Comparison of ENCODE assay signal across 25 cellular contexts in the genomic region with DNA sequence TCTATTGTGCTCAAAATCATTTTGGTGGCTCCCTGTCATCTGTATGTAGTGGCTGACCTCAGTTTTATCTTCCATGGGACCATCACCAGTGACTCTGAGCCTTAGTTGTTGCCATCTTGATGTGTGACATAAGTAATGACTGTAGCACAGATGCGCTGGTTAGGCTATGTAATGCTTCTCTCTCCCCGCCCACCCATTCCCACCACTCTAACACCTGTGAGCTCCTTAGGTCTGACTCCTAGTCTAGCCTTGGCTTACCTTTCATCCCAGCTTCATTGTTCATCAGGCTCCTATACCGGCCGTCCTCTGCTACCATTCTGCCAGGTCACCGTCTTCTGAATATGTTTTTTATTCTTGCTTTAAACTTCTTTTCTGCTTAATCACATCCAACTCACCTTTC. TPM values are rescaled to one million over a fixed set of nuclear protein-coding genes. Genes with fewer than 3 reads are reported as not detected.
A peak's percentile ranks its signal among the peaks of the same experiment; 100 is the strongest.
DNase-seq lines count a peak whose midpoint lies in the region; ATAC-seq, FAIRE-seq and TF ChIP-seq lines count a peak whose summit lies in the region.
"Had no signal": no experiment of that assay in that cellular context is flagged by ENCODE, and none has a peak within 500 bp of the region (broad histone marks: within the 10 kb centered on the region; RNA-seq: fewer than 3 reads in every experiment).

No MANE protein-coding gene starts in this region.

- no peaks in the 10 kb centered on the region for H3K36me3 Mint-ChIP-seq in WTC11
- H3K36me3 Mint-ChIP-seq: natural killer cell treated with Interleukin-12 subunit alpha and Interleukin-12 subunit beta and Interleukin-15 and Interleukin-18, amount 100 ng/mL, for 72 hours had no signal

- no peak overlapping the region for H2AFZ ChIP-seq in trophoblast cell (ENCODE audit: insufficient read depth, low read length, poor library complexity)

- ATAC-seq in WTC11 = peak; percentile 49
- ATAC-seq in GM21786 (IDR thresholded peaks at IDR 0.05; ENCODE audit: unreplicated experiment) = no peak
- ATAC-seq: activated naive CD8-positive, alpha-beta T cell treated with anti-CD3 and anti-CD28 coated beads, Interleukin-2, amount 50 U/mL, for 24 hours; gastroesophageal sphincter; natural killer cell treated with Interleukin-12 subunit alpha and Interleukin-12 subunit beta and Interleukin-15 and Interleukin-18, amount 100 ng/mL, for 72 hours had no signal

- no peak overlapping the region for H4K91ac ChIP-seq in trophoblast cell (ENCODE audit: low read depth, low read length)

- H3K4me1 Mint-ChIP-seq in WTC11 = peaks cover 49% of the 10 kb centered on the region

- H3K9me3 ChIP-seq in trophoblast cell (ENCODE audit: insufficient read depth, low read depth, low read length) = no peaks in the 10 kb centered on the region
- H3K9me3 ChIP-seq in tibial nerve = no peaks in the 10 kb centered on the region
- H3K9me3 ChIP-seq: gastroesophageal sphincter, upper lobe of right lung had no signal

- POLR2A ChIA-PET in WTC11 (lab: Charles Lee) = no interaction called here

- no peak overlapping the region for H3K18ac ChIP-seq in trophoblast cell (ENCODE audit: low read length)

- peaks cover 5 to 12% of the 10 kb centered on the region in 2 experiments for H3K4me1 ChIP-seq in trophoblast cell (ENCODE audit: control insufficient read depth in 1 of 2, insufficient read depth in 2 of 2, low read length in 2 of 2)
- H3K4me1 ChIP-seq in tibial nerve = peaks cover 0 to 26% (median 13%) of the 10 kb centered on the region in 4 donors

- no peak overlapping the region for H2BK120ac ChIP-seq in trophoblast cell (ENCODE audit: insufficient read depth, low read length, poor library complexity)

- H3K4me3 Mint-ChIP-seq in WTC11 = no peak overlapping the region
- H3K4me3 Mint-ChIP-seq: activated naive CD8-positive, alpha-beta T cell treated with anti-CD3 and anti-CD28 coated beads, Interleukin-2, amount 50 U/mL, for 24 hours; natural killer cell treated with Interleukin-12 subunit alpha and Interleukin-12 subunit beta and Interleukin-15 and Interleukin-18, amount 100 ng/mL, for 72 hours; stimulated activated naive CD8-positive, alpha-beta T cell treated with anti-CD3 and anti-CD28 coated beads, Interleukin-15, Interleukin-2, amounts not matched to agents 100 ng/mL and 50 ng/mL, for 24 hours had no signal

- TF ChIP-seq CTCF in WTC11 (IDR thresholded peaks at IDR 0.05) (no peak), fibroblast of pulmonary artery (IDR thresholded peaks at IDR 0.05; ENCODE audit: low read length, missing control alignments) (no peak), tibial nerve (IDR thresholded peaks at IDR 0.05) (no peak)

- DNase-seq in HTR-8/SVneo (ENCODE audit: insufficient read length, low spot score) (no peak), WTC11 (ENCODE audit: low spot score) (no peak), fibroblast of pulmonary artery (ENCODE audit: low read depth) (peak; percentile 19), trophoblast cell (no peak), GM12891 (ENCODE audit: insufficient read length, low spot score) (no peak), tibial nerve (ENCODE audit: low spot score in 2 of 2) (no peak)
- no peak for DNase-seq in stimulated activated naive CD4-positive, alpha-beta T cell treated with Interleukin-2 at 50 U/mL for 16 hours (lab: John Stamatoyannopoulos, UW)
- DNase-seq: activated CD4-positive, alpha-beta T cell treated with anti-CD3 and anti-CD28 coated beads, Interleukin-2, amount 50 U/mL, for 1 hour; activated CD8-positive, alpha-beta memory T cell treated with anti-CD3 and anti-CD28 coated beads, Interleukin-2, amount 50 U/mL, for 4 hours; activated effector memory CD4-positive, alpha-beta T cell treated with anti-CD3 and anti-CD28 coated beads, Interleukin-2, amount 50 U/mL, for 16 hours; activated naive CD8-positive, alpha-beta T cell treated with anti-CD3 and anti-CD28 coated beads, Interleukin-2, amount 50 U/mL, for 24 hours; AML-193; mesendoderm; MM.1S; NCI-H146; NCI-H748 treated with DMSO at 0.1 percent for 48 hours; posterior cingulate gyrus; SHP77 treated with DMSO at 0.1 percent for 48 hours; upper lobe of right lung had no signal

- H4K12ac ChIP-seq in trophoblast cell (ENCODE audit: low read depth, low read length) = no peak overlapping the region

- no peak overlapping the region for H3K23ac ChIP-seq in trophoblast cell (ENCODE audit: low read length)

- no CpG with 5 or more reads among the region's 5 CpGs for WGBS in trophoblast cell (ENCODE audit: extremely low coverage, insufficient coverage, insufficient read length)
- WGBS in tibial nerve, 2 donors = 92 to 97% methylated on average over 5 of the region's 5 CpGs

- H3K79me1 ChIP-seq in trophoblast cell (ENCODE audit: low read length) = no peaks in the 10 kb centered on the region

- no peak for TF ChIP-seq EP300 in tibial nerve (IDR thresholded peaks at IDR 0.05)

- H3K4me3 ChIP-seq in fibroblast of pulmonary artery (replicated peaks; ENCODE audit: low read depth, low read length) (no peak overlapping the region), trophoblast cell (ENCODE audit: low read depth, low read length) (no peak overlapping the region), tibial nerve (no peak overlapping the region)
- H3K4me3 ChIP-seq: cardiac muscle cell, gastroesophageal sphincter, skin epidermis, upper lobe of right lung had no signal

- TF ChIP-seq POLR2A in GM12891 (IDR thresholded peaks at IDR 0.05; ENCODE audit: low read depth, low read length) (no peak), tibial nerve (IDR thresholded peaks at IDR 0.05) (no peak)

- H3K9me3 Mint-ChIP-seq in WTC11 = no peaks in the 10 kb centered on the region
- H3K9me3 Mint-ChIP-seq: activated naive CD8-positive, alpha-beta T cell treated with anti-CD3 and anti-CD28 coated beads, Interleukin-2, amount 50 U/mL, for 24 hours; natural killer cell treated with Interleukin-12 subunit alpha and Interleukin-12 subunit beta and Interleukin-15 and Interleukin-18, amount 100 ng/mL, for 72 hours; stimulated activated naive CD8-positive, alpha-beta T cell treated with anti-CD3 and anti-CD28 coated beads, Interleukin-15, Interleukin-2, amounts not matched to agents 100 ng/mL and 50 ng/mL, for 24 hours had no signal

- no peak overlapping the region for H3K27ac Mint-ChIP-seq in WTC11
- H3K27ac Mint-ChIP-seq: activated naive CD8-positive, alpha-beta T cell treated with anti-CD3 and anti-CD28 coated beads, Interleukin-2, amount 50 U/mL, for 24 hours; natural killer cell treated with Interleukin-12 subunit alpha and Interleukin-12 subunit beta and Interleukin-15 and Interleukin-18, amount 100 ng/mL, for 72 hours; stimulated activated naive CD8-positive, alpha-beta T cell treated with anti-CD3 and anti-CD28 coated beads, Interleukin-15, Interleukin-2, amounts not matched to agents 100 ng/mL and 50 ng/mL, for 24 hours had no signal

- H3K27me3 Mint-ChIP-seq in WTC11 (ENCODE audit: low read depth) = no peaks in the 10 kb centered on the region
- H3K27me3 Mint-ChIP-seq: activated naive CD8-positive, alpha-beta T cell treated with anti-CD3 and anti-CD28 coated beads, Interleukin-2, amount 50 U/mL, for 24 hours; stimulated activated naive CD8-positive, alpha-beta T cell treated with anti-CD3 and anti-CD28 coated beads, Interleukin-15, Interleukin-2, amounts not matched to agents 100 ng/mL and 50 ng/mL, for 24 hours had no signal

- FAIRE-seq in HTR-8/SVneo (lab: Jason Lieb, UNC) (peak; percentile 75), GM12891 (lab: Jason Lieb, UNC) (no peak)

- H3K27me3 ChIP-seq in trophoblast cell (ENCODE audit: insufficient read depth, low read length) = no peaks in the 10 kb centered on the region
- no peaks in the 10 kb centered on the region for H3K27me3 ChIP-seq in tibial nerve
- H3K27me3 ChIP-seq: cardiac muscle cell, gastroesophageal sphincter, upper lobe of right lung had no signal

- no peak overlapping the region for H3K4me2 ChIP-seq in trophoblast cell (ENCODE audit: low read length)

- CTCF ChIA-PET in WTC11 (lab: Charles Lee) = no interaction called here

- H2BK12ac ChIP-seq in trophoblast cell (ENCODE audit: low read length) = no peak overlapping the region

- H3K36me3 ChIP-seq in trophoblast cell (ENCODE audit: control insufficient read depth in 1 of 2, insufficient read depth in 2 of 2, low read length in 2 of 2) (peaks cover 0 to 3% of the 10 kb centered on the region in 2 experiments), tibial nerve (no peaks in the 10 kb centered on the region)
- H3K36me3 ChIP-seq: cardiac muscle cell, gastroesophageal sphincter, upper lobe of right lung had no signal

- H3K9ac ChIP-seq in trophoblast cell (ENCODE audit: low read length) = no peak overlapping the region

- no peak overlapping the region for H3K14ac ChIP-seq in trophoblast cell (ENCODE audit: low read length)

- no peak overlapping the region for H2BK5ac ChIP-seq in trophoblast cell (ENCODE audit: low read depth, low read length, poor library complexity)

- H2AK5ac ChIP-seq in trophoblast cell (ENCODE audit: low read length) = no peak overlapping the region

- no peak overlapping the region for H4K8ac ChIP-seq in trophoblast cell (ENCODE audit: low read depth, low read length)

- H3K79me2 ChIP-seq in trophoblast cell (ENCODE audit: control insufficient read depth, insufficient read depth, low read length, poor library complexity) = peaks cover 20% of the 10 kb centered on the region

- peak overlapping the region; percentile 90 for H3K4ac ChIP-seq in trophoblast cell (ENCODE audit: low read depth, low read length)

- H3K27ac ChIP-seq in trophoblast cell (ENCODE audit: low read depth, low read length) = no peak overlapping the region
- H3K27ac ChIP-seq in tibial nerve = no peak overlapping the region
- H3K27ac ChIP-seq: cardiac muscle cell, gastroesophageal sphincter, upper lobe of right lung had no signal

TF ChIP-seq in WTC11, 78 proteins besides CTCF, POLR2A, EP300 and RAD21 (continues in another document):
- TF ChIP-seq, protein P1, sequence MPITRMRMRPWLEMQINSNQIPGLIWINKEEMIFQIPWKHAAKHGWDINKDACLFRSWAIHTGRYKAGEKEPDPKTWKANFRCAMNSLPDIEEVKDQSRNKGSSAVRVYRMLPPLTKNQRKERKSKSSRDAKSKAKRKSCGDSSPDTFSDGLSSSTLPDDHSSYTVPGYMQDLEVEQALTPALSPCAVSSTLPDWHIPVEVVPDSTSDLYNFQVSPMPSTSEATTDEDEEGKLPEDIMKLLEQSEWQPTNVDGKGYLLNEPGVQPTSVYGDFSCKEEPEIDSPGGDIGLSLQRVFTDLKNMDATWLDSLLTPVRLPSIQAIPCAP (CRISPR knock-in tag; IDR thresholded peaks at IDR 0.05) = no peak
- TF ChIP-seq TEAD4 (CRISPR knock-in tag; IDR thresholded peaks at IDR 0.05) = no peak

TF ChIP-seq in GM12891, 5 proteins besides CTCF, POLR2A, EP300 and RAD21:
- no peak for TF ChIP-seq SPI1 (IDR thresholded peaks at IDR 0.05; ENCODE audit: low read depth, low read length)
- TF ChIP-seq POLR2AphosphoS5 (IDR thresholded peaks at IDR 0.05; ENCODE audit: low read depth, low read length) = no peak
- no peak for TF ChIP-seq POU2F2 (IDR thresholded peaks at IDR 0.05; ENCODE audit: low read depth, low read length)
- TF ChIP-seq TAF1 (IDR thresholded peaks at IDR 0.05; ENCODE audit: low read depth, low read length) = no peak
- no peak for TF ChIP-seq PAX5 (IDR thresholded peaks at IDR 0.05; ENCODE audit: insufficient read depth, low read length, severe bottlenecking)
TF ChIP-seq in GM12891: peak in this region for 0.

RNA-seq across cellular contexts. Expression of a gene that starts 17.2 kb away (rescaled TPM):
- total RNA-seq in WTC11 (2021) (39.0 to 43.6 TPM (median 43.5 TPM) in 3 replicates), tibial nerve (10 to 100 TPM; 27.9 to 44.4 (median 36.8) TPM)
- 40.2 and 40.9 TPM in 2 replicates for polyA plus RNA-seq in trophoblast cell (2013)
- polyA plus RNA-seq in GM12891 (2012; ENCODE audit: low read depth, missing spikeins) = 1.0 TPM
